ENCODE assay signal across 17 cellular contexts in the genomic region with DNA sequence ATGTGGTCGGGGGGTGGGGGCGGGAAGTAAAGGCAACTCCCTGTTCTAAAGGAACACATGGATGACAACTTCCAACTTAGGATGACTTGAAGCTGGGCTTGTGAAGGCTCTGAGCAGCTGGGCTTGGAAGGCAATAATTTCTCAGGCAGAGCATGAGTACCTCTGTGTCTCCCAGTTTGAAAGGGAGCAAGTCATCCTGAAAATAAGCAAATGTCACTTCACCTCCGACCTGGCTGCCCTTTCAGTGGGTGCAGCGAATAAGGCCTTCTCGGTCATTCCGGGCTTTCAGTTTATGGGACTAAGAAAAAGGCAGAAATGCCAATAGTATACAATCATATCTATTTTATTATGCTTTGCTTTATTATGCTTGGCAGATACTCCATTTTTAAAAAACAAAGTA. TPM values are rescaled to one million over a fixed set of nuclear protein-coding genes. Genes with fewer than 3 reads are reported as not detected.
DNase-seq lines count a peak whose midpoint lies in the region; ATAC-seq and TF ChIP-seq lines count a peak whose summit lies in the region.
"Had no signal": no experiment of that assay in that cellular context is flagged by ENCODE, and none has a peak within 500 bp of the region (broad histone marks: within the 10 kb centered on the region; RNA-seq: fewer than 3 reads in every experiment).

No MANE protein-coding gene starts in this region.

- peaks cover 49% of the 10 kb centered on the region for H3K4me1 Mint-ChIP-seq in dendritic cell treated with granulocyte-macrophage colony-stimulating factor and Interleukin-4, amounts not matched to agents 40 ng/mL and 50 ng/mL, for 4 days (ENCODE audit: low read depth)

- H3K36me3 Mint-ChIP-seq in dendritic cell treated with granulocyte-macrophage colony-stimulating factor and Interleukin-4, amounts not matched to agents 40 ng/mL and 50 ng/mL, for 4 days (ENCODE audit: low read depth): no peaks in the 10 kb centered on the region

- H3K9me3 ChIP-seq in SK-N-SH (no peaks in the 10 kb centered on the region), skeletal muscle satellite cell (replicated peaks; ENCODE audit: low read length) (peaks cover 3% of the 10 kb centered on the region)

- POLR2A ChIA-PET in SK-N-SH (lab: Yijun Ruan, JAX): no interaction called here

- H3K27ac ChIP-seq in SK-N-SH (ENCODE audit: low read depth in 2 of 2, low read length in 1 of 2): peak overlapping the region in 1 of 2 experiments; percentile 98; a peak in 2 of 4 replicates
- H3K27ac ChIP-seq: 22Rv1 had no signal

- H3K27me3 Mint-ChIP-seq in dendritic cell treated with granulocyte-macrophage colony-stimulating factor and Interleukin-4, amounts not matched to agents 40 ng/mL and 50 ng/mL, for 4 days: peaks cover 12% of the 10 kb centered on the region

- no peak for TF ChIP-seq RAD21 in SK-N-SH (IDR thresholded peaks at IDR 0.05; ENCODE audit: low read length)

- peaks cover 23% of the 10 kb centered on the region for H3F3A ChIP-seq in SK-N-SH (replicated peaks; ENCODE audit: insufficient read depth)

- ATAC-seq in SK-N-SH treated with all-trans-retinoic acid at 6 μM for 48 hours: no peak
- no peak for ATAC-seq in HG03354 (IDR thresholded peaks at IDR 0.05; ENCODE audit: poor library complexity, severe bottlenecking, unreplicated experiment)
- ATAC-seq: GM23338 had no signal

- H3K9me2 ChIP-seq in SK-N-SH: no peaks in the 10 kb centered on the region

- no peak overlapping the region for H2AFZ ChIP-seq in SK-N-SH (ENCODE audit: low read depth)
- H2AFZ ChIP-seq: GM23338 had no signal

- DNase-seq in SK-N-SH (no peak), LHCN-M2 (ENCODE audit: low read depth) (peak; percentile 85), NCI-H524 (lab: John Stamatoyannopoulos, UW) (no peak), NOMO-1 treated with DMSO at 0.1 percent for 48 hours (lab: John Stamatoyannopoulos, UW; ENCODE audit: unreplicated experiment) (no peak)
- DNase-seq: activated CD4-positive, alpha-beta T cell treated with anti-CD3 and anti-CD28 coated beads, Interleukin-2, amount 50 U/mL, for 4 hours; anterior cingulate cortex; C1 segment of cervical spinal cord; DMS153; NCI-H2171 treated with DMSO at 0.1 percent for 48 hours; NCI-H774 had no signal

- TF ChIP-seq EP300 in SK-N-SH (IDR thresholded peaks at IDR 0.05; ENCODE audit: borderline replicate concordance in 1 of 2, low read depth in 1 of 2, low read length in 1 of 2): no peak

- no peaks in the 10 kb centered on the region for H4K20me1 ChIP-seq in SK-N-SH (ENCODE audit: insufficient read depth)

- peaks cover 9 to 10% of the 10 kb centered on the region in 2 experiments; a peak in 3 of 4 replicates for H3K4me1 ChIP-seq in SK-N-SH (ENCODE audit: control insufficient read depth in 1 of 2, insufficient read depth in 2 of 2, low read depth in 1 of 2, low read length in 1 of 2)
- H3K4me1 ChIP-seq in skeletal muscle satellite cell (ENCODE audit: control insufficient read depth, insufficient read depth, low read length): peaks cover 45% of the 10 kb centered on the region

- H3K9ac ChIP-seq in SK-N-SH (peak overlapping the region; percentile 44), skeletal muscle satellite cell (ENCODE audit: low read depth, low read length) (peak overlapping the region; percentile 84)

- H3K27ac Mint-ChIP-seq in dendritic cell treated with granulocyte-macrophage colony-stimulating factor and Interleukin-4, amounts not matched to agents 40 ng/mL and 50 ng/mL, for 4 days: peak overlapping the region; percentile 45
- H3K27ac Mint-ChIP-seq: GM23338 had no signal

- intact Hi-C loops in dendritic cell treated with granulocyte-macrophage colony-stimulating factor and Interleukin-4, amounts not matched to agents 40 ng/mL and 50 ng/mL, for 4 days (cut with micrococcal nuclease): loop anchor here (2.0 kb wide), 1 partner anchor 16 kb away; a partner anchor contains a TSS

- H3K79me2 ChIP-seq in SK-N-SH (ENCODE audit: insufficient read depth): no peaks in the 10 kb centered on the region

- H3K4me2 ChIP-seq in SK-N-SH: peak overlapping the region; percentile 46
- peak overlapping the region; percentile 64 for H3K4me2 ChIP-seq in skeletal muscle satellite cell (ENCODE audit: low read length)
- H3K4me2 ChIP-seq: GM23338 had no signal

- H3K36me3 ChIP-seq in SK-N-SH (replicated peaks in 1 of 2; ENCODE audit: control insufficient read depth in 1 of 2, insufficient read depth in 2 of 2, low read length in 1 of 2): no peaks in the 10 kb centered on the region
- no peaks in the 10 kb centered on the region for H3K36me3 ChIP-seq in skeletal muscle satellite cell (ENCODE audit: insufficient read depth, low read length)

- H3K9me3 Mint-ChIP-seq in dendritic cell treated with granulocyte-macrophage colony-stimulating factor and Interleukin-4, amounts not matched to agents 40 ng/mL and 50 ng/mL, for 4 days: peaks cover 15% of the 10 kb centered on the region

- TF ChIP-seq CTCF in SK-N-SH (IDR thresholded peaks at IDR 0.05): no peak

- WGBS in SK-N-SH (ENCODE audit: low lambda C conversion rate): 91% methylated on average over 6 of the region's 6 CpGs

- CTCF ChIA-PET in SK-N-SH (lab: Yijun Ruan, JAX): no interaction called here

- H3K4me3 Mint-ChIP-seq in dendritic cell treated with granulocyte-macrophage colony-stimulating factor and Interleukin-4, amounts not matched to agents 40 ng/mL and 50 ng/mL, for 4 days: no peak overlapping the region
- H3K4me3 Mint-ChIP-seq: GM23338 had no signal

- H3K4me3 ChIP-seq in SK-N-SH (ENCODE audit: low read depth in 2 of 2, low read length in 1 of 2) (no peak overlapping the region), skeletal muscle satellite cell (ENCODE audit: low read length) (peak overlapping the region; percentile 35)
- H3K4me3 ChIP-seq: GM23338, skin epidermis had no signal

- H3K27me3 ChIP-seq in SK-N-SH (ENCODE audit: insufficient read depth): no peaks in the 10 kb centered on the region
- H3K27me3 ChIP-seq in skeletal muscle satellite cell (ENCODE audit: control insufficient read depth, insufficient read depth, low read length): no peaks in the 10 kb centered on the region

TF ChIP-seq in SK-N-SH, 30 proteins besides CTCF, POLR2A, EP300 and RAD21 (continues in another document):
- TF ChIP-seq, protein P1, sequence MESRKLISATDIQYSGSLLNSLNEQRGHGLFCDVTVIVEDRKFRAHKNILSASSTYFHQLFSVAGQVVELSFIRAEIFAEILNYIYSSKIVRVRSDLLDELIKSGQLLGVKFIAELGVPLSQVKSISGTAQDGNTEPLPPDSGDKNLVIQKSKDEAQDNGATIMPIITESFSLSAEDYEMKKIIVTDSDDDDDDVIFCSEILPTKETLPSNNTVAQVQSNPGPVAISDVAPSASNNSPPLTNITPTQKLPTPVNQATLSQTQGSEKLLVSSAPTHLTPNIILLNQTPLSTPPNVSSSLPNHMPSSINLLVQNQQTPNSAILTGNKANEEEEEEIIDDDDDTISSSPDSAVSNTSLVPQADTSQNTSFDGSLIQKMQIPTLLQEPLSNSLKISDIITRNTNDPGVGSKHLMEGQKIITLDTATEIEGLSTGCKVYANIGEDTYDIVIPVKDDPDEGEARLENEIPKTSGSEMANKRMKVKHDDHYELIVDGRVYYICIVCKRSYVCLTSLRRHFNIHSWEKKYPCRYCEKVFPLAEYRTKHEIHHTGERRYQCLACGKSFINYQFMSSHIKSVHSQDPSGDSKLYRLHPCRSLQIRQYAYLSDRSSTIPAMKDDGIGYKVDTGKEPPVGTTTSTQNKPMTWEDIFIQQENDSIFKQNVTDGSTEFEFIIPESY (IDR thresholded peaks at IDR 0.05; ENCODE audit: borderline replicate concordance, low read depth): no peak
- no peak for TF ChIP-seq MEF2A (IDR thresholded peaks at IDR 0.05; ENCODE audit: borderline replicate concordance, low read depth)
- no peak for TF ChIP-seq SIN3A (IDR thresholded peaks at IDR 0.05; ENCODE audit: borderline replicate concordance, low read depth, low read length)

TF ChIP-seq in SK-N-SH treated with all-trans-retinoic acid at 6 μM for 48 hours, 23 proteins besides CTCF, POLR2A, EP300 and RAD21 (continues in another document):
- TF ChIP-seq GLIS3 (CRISPR knock-in tag; IDR thresholded peaks at IDR 0.05) (no peak), ZC3H10 (CRISPR knock-in tag; IDR thresholded peaks at IDR 0.05) (no peak), ZFP30 (CRISPR knock-in tag; IDR thresholded peaks at IDR 0.05) (no peak), TOX (CRISPR knock-in tag; IDR thresholded peaks at IDR 0.05; ENCODE audit: borderline replicate concordance) (no peak)
- TF ChIP-seq, protein P2, sequence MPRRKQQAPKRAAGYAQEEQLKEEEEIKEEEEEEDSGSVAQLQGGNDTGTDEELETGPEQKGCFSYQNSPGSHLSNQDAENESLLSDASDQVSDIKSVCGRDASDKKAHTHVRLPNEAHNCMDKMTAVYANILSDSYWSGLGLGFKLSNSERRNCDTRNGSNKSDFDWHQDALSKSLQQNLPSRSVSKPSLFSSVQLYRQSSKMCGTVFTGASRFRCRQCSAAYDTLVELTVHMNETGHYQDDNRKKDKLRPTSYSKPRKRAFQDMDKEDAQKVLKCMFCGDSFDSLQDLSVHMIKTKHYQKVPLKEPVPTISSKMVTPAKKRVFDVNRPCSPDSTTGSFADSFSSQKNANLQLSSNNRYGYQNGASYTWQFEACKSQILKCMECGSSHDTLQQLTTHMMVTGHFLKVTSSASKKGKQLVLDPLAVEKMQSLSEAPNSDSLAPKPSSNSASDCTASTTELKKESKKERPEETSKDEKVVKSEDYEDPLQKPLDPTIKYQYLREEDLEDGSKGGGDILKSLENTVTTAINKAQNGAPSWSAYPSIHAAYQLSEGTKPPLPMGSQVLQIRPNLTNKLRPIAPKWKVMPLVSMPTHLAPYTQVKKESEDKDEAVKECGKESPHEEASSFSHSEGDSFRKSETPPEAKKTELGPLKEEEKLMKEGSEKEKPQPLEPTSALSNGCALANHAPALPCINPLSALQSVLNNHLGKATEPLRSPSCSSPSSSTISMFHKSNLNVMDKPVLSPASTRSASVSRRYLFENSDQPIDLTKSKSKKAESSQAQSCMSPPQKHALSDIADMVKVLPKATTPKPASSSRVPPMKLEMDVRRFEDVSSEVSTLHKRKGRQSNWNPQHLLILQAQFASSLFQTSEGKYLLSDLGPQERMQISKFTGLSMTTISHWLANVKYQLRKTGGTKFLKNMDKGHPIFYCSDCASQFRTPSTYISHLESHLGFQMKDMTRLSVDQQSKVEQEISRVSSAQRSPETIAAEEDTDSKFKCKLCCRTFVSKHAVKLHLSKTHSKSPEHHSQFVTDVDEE (CRISPR knock-in tag; IDR thresholded peaks at IDR 0.05): no peak

RNA-seq across cellular contexts. Expression of a gene that starts 15.3 kb away (rescaled TPM):
- polyA plus RNA-seq in SK-N-SH (2012; rRNA removed): 1.1 and 1.2 TPM in 2 replicates
- polyA plus RNA-seq in SK-N-SH (2012; cell fraction: cytosol; rRNA removed): 0.28 and 0.63 TPM in 2 replicates
- 8.5 and 9.2 TPM in 2 replicates for polyA plus RNA-seq in SK-N-SH (2012; cell fraction: nucleus; rRNA removed)
- total RNA-seq in LHCN-M2 (2014; rRNA removed): 2.4 and 2.7 TPM in 2 replicates
- polyA plus RNA-seq in LHCN-M2 (2012): 2.5 TPM
- 0.25 and 1.1 TPM in 2 replicates for total RNA-seq in skeletal muscle satellite cell (2012; rRNA removed)

RNA-seq across cellular contexts. Expression of a gene that starts 54.5 kb away (rescaled TPM):
- polyA plus RNA-seq in SK-N-SH (2012; rRNA removed): not detected in 2 replicates
- polyA plus RNA-seq in SK-N-SH (2012; cell fraction: cytosol; rRNA removed): not detected in 2 replicates
- not detected in 2 replicates for polyA plus RNA-seq in SK-N-SH (2012; cell fraction: nucleus; rRNA removed)
- total RNA-seq in LHCN-M2 (2014; rRNA removed): not detected in 2 replicates
- not detected for polyA plus RNA-seq in LHCN-M2 (2012)
- not detected in 2 replicates for total RNA-seq in skeletal muscle satellite cell (2012; rRNA removed)
- total RNA-seq: GM23338 had no signal
